In the genomic region with DNA sequence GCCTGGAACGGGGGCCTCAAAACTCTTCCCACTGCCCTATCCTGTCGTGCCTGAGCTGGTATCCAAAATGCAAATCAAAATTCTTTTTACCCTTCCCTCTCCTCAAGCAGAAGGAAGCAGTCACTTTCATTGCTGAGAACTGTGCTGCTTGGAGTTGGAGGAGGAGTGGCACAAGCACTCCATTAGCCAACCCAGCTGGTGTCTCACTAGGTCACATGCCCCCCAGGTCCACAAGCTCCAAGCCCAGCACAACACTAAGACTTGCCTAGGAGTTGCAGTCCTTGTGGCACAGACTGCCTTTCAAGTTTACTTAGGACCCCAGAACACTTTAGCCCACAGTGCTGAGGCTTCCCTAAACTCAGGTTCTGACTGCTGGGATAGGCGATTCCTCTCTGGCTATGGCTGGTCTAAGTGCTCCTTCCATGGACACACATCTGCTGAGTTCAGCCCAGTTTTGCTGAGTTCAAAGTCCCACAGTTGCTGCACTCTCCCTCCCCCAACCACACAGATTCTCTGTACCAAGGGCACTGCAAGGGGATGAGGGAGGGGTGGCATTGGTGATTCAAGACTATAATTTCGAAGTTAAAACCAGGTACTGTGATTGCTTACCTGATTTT, we compare ENCODE assay signal across 16 cellular contexts.
A peak's percentile ranks its signal among the peaks of the same experiment; 100 is the strongest.
DNase-seq lines count a peak whose midpoint lies in the region; ATAC-seq, FAIRE-seq and TF ChIP-seq lines count a peak whose summit lies in the region.
"Had no signal": no experiment of that assay in that cellular context is flagged by ENCODE, and none has a peak within 500 bp of the region (broad histone marks: within the 10 kb centered on the region; RNA-seq: fewer than 3 reads in every experiment).

No MANE protein-coding gene starts in this region.

- no peak overlapping the region for H3K4me3 ChIP-seq in GM23338
- no peak overlapping the region for H3K4me3 ChIP-seq in HepG2 (replicated peaks in 1 of 3; ENCODE audit: insufficient read depth in 1 of 3, low read depth in 2 of 3, low read length in 3 of 3)
- H3K4me3 ChIP-seq: GM23248 had no signal

- no peaks in the 10 kb centered on the region for H3K9me2 ChIP-seq in GM23338 (ENCODE audit: insufficient read depth)

- intact Hi-C loops in HepG2 (cut with micrococcal nuclease; ENCODE audit: unreplicated experiment), result no loop called here

- peak; percentile 43; the same call in 2 of the 3 replicates for ATAC-seq in GM23338
- ATAC-seq in WTC11, result peak; percentile 53
- peak; percentile 91 for ATAC-seq in HepG2
- ATAC-seq in naive thymus-derived CD8-positive, alpha-beta T cell, result no peak
- ATAC-seq in GM21390 (IDR thresholded peaks at IDR 0.05; ENCODE audit: unreplicated experiment), result no peak

- CTCF ChIA-PET in WTC11 (lab: Charles Lee), result no interaction called here
- CTCF ChIA-PET in HepG2 (lab: Yijun Ruan, JAX; ENCODE audit: low intra/inter-chr PET ratio, low total read pairs), result no interaction called here

- peaks cover 6% of the 10 kb centered on the region for H3K4me1 ChIP-seq in GM23338 (ENCODE audit: insufficient read depth)
- H3K4me1 ChIP-seq in HepG2 (ENCODE audit: insufficient read depth, low read length), result peaks cover 23% of the 10 kb centered on the region
- H3K4me1 ChIP-seq: BE2C, Caco-2 had no signal

- H3K4me1 Mint-ChIP-seq in GM23338, result peaks cover 13% of the 10 kb centered on the region
- peaks cover 17% of the 10 kb centered on the region for H3K4me1 Mint-ChIP-seq in WTC11
- no peaks in the 10 kb centered on the region for H3K4me1 Mint-ChIP-seq in naive thymus-derived CD8-positive, alpha-beta T cell
- H3K4me1 Mint-ChIP-seq in glutamatergic neuron (ENCODE audit: low read depth, unreplicated experiment), result no peaks in the 10 kb centered on the region
- H3K4me1 Mint-ChIP-seq: CD4-positive, CD25-positive, alpha-beta regulatory T cell had no signal

- H3K9ac ChIP-seq in HepG2 (ENCODE audit: insufficient read depth, low read depth, low read length), result peak overlapping the region; percentile 12; the same call in 1 of the 2 replicates
- H3K9ac ChIP-seq: GM23248 had no signal

- TF ChIP-seq CTCF in GM23338 (conservative IDR thresholded peaks at IDR 0.05; ENCODE audit: low read depth in 2 of 2) (no peak), WTC11 (IDR thresholded peaks at IDR 0.05) (no peak), HepG2 (CRISPR knock-in tag; IDR thresholded peaks at IDR 0.05) (no peak), glutamatergic neuron (IDR thresholded peaks at IDR 0.05; ENCODE audit: partially characterized antibody, unreplicated experiment) (no peak)

- TF ChIP-seq POLR2A in HepG2 (IDR thresholded peaks at IDR 0.05; ENCODE audit: insufficient read depth in 1 of 2, low read depth in 2 of 2, low read length in 2 of 2), result no peak

- H3F3A ChIP-seq in GM23338 (replicated peaks; ENCODE audit: low read depth), result no peaks in the 10 kb centered on the region

- H3K36me3 ChIP-seq in GM23338 (ENCODE audit: insufficient read depth) (no peaks in the 10 kb centered on the region), HepG2 (replicated peaks in 1 of 2; ENCODE audit: control insufficient read depth in 1 of 2, insufficient read depth in 2 of 2, low read length in 2 of 2) (no peaks in the 10 kb centered on the region)
- H3K36me3 ChIP-seq: BE2C had no signal

- H3K27ac ChIP-seq in GM23338 (ENCODE audit: low read depth) (no peak overlapping the region), HepG2 (ENCODE audit: extremely low read length, insufficient read depth, low read length) (peak overlapping the region; percentile 30)
- H3K27ac ChIP-seq: GM23248 had no signal

- POLR2A ChIA-PET in WTC11 (lab: Charles Lee) (no interaction called here), HepG2 (lab: Yijun Ruan, JAX) (no interaction called here)
- POLR2A ChIA-PET in naive thymus-derived CD8-positive, alpha-beta T cell (lab: Charles Lee), result no interaction called here

- 69% methylated on average over 4 of the region's 4 CpGs for WGBS in HepG2 (ENCODE audit: low lambda C conversion rate)

- no TSS peak for BruUV-seq in HepG2 (replicated peaks; lab: Mats Ljungman, UMichigan)

- H3K27ac Mint-ChIP-seq in GM23338 (no peak overlapping the region), WTC11 (peak overlapping the region; percentile 84), glutamatergic neuron (ENCODE audit: unreplicated experiment) (no peak overlapping the region)
- no peak overlapping the region for H3K27ac Mint-ChIP-seq in naive thymus-derived CD8-positive, alpha-beta T cell

- H3K27me3 Mint-ChIP-seq in GM23338 (ENCODE audit: insufficient read depth, low read depth, poor library complexity), result no peaks in the 10 kb centered on the region
- H3K27me3 Mint-ChIP-seq in WTC11 (ENCODE audit: low read depth), result no peaks in the 10 kb centered on the region
- no peaks in the 10 kb centered on the region for H3K27me3 Mint-ChIP-seq in naive thymus-derived CD8-positive, alpha-beta T cell
- no peaks in the 10 kb centered on the region for H3K27me3 Mint-ChIP-seq in glutamatergic neuron (ENCODE audit: unreplicated experiment)
- H3K27me3 Mint-ChIP-seq: CD4-positive, CD25-positive, alpha-beta regulatory T cell had no signal

- H2AFZ ChIP-seq in GM23338 (no peak overlapping the region), HepG2 (ENCODE audit: low read length) (peak overlapping the region; percentile 79)
- H2AFZ ChIP-seq: GM23248 had no signal

- peak; percentile 81 for FAIRE-seq in HepG2 (lab: Jason Lieb, UNC)
- FAIRE-seq: D721Med, G401.6, GM12891 had no signal

- H3K36me3 Mint-ChIP-seq in GM23338 (ENCODE audit: low read depth) (peaks cover 36% of the 10 kb centered on the region), WTC11 (peaks cover 29% of the 10 kb centered on the region), glutamatergic neuron (ENCODE audit: unreplicated experiment) (peaks cover 11% of the 10 kb centered on the region)
- peaks cover 16 to 44% (median 28%) of the 10 kb centered on the region in 3 donors for H3K36me3 Mint-ChIP-seq in naive thymus-derived CD8-positive, alpha-beta T cell

- H3K4me2 ChIP-seq in GM23338 (peak overlapping the region; percentile 35; the same call in 1 of the 2 replicates), HepG2 (ENCODE audit: low read depth, low read length) (peak overlapping the region; percentile 58)

- H3K79me2 ChIP-seq in GM23338 (replicated peaks; ENCODE audit: insufficient read depth), result no peaks in the 10 kb centered on the region
- no peaks in the 10 kb centered on the region for H3K79me2 ChIP-seq in HepG2 (ENCODE audit: insufficient read depth, low read length)

- no peaks in the 10 kb centered on the region for H3K9me3 ChIP-seq in HepG2 (ENCODE audit: low read length)
- H3K9me3 ChIP-seq: BE2C had no signal

- H3K4me3 Mint-ChIP-seq in GM23338 (no peak overlapping the region), WTC11 (no peak overlapping the region), glutamatergic neuron (ENCODE audit: unreplicated experiment) (no peak overlapping the region)
- H3K4me3 Mint-ChIP-seq in naive thymus-derived CD8-positive, alpha-beta T cell, result no peak overlapping the region
- H3K4me3 Mint-ChIP-seq: CD4-positive, CD25-positive, alpha-beta regulatory T cell had no signal

- H3K9me3 Mint-ChIP-seq in GM23338, result peaks cover 27% of the 10 kb centered on the region
- peaks cover 33% of the 10 kb centered on the region for H3K9me3 Mint-ChIP-seq in WTC11
- H3K9me3 Mint-ChIP-seq in naive thymus-derived CD8-positive, alpha-beta T cell, result peaks cover 0 to 30% (median 13%) of the 10 kb centered on the region in 9 donors
- H3K9me3 Mint-ChIP-seq in glutamatergic neuron (ENCODE audit: unreplicated experiment), result no peaks in the 10 kb centered on the region

- in situ Hi-C loops in HepG2 (cut with HindIII; ENCODE audit: extremely low pct_ligation_motif_present, low pct_unique_long_range_greater_than_20kb), result no loop called here

- H4K20me1 ChIP-seq in GM23338 (replicated peaks; ENCODE audit: insufficient read depth) (no peaks in the 10 kb centered on the region), HepG2 (ENCODE audit: insufficient read depth, low read length) (no peaks in the 10 kb centered on the region)

- TF ChIP-seq RAD21 in HepG2 (CRISPR knock-in tag; IDR thresholded peaks at IDR 0.05), result no peak

- 0 out of 4 replicates have a peak, but pooled peaks of 1 of the 2 experiments have one; percentile 14 for TF ChIP-seq EP300 in HepG2 (IDR thresholded peaks at IDR 0.05; ENCODE audit: low read depth in 2 of 2, low read length in 2 of 2)
- TF ChIP-seq EP300 in HepG2 (CRISPR knock-in tag; IDR thresholded peaks at IDR 0.05; ENCODE audit: borderline replicate concordance), result no peak

- DNase-seq in GM23338 (ENCODE audit: low spot score) (no peak), WTC11 (ENCODE audit: low spot score) (no peak), HepG2 (ENCODE audit: low spot score) (peak; percentile 49), NCI-H526 (lab: John Stamatoyannopoulos, UW) (no peak), glutamatergic neuron (no peak)
- no peak for DNase-seq in naive thymus-derived CD8-positive, alpha-beta T cell
- DNase-seq: BE2C; C1 segment of cervical spinal cord; Caco-2; CD4-positive, CD25-positive, alpha-beta regulatory T cell; GM23248; H7 had no signal

- H3K27me3 ChIP-seq in GM23338 (ENCODE audit: insufficient read depth) (no peaks in the 10 kb centered on the region), HepG2 (ENCODE audit: control insufficient read depth in 1 of 2, insufficient read depth in 2 of 2, low read length in 2 of 2) (no peaks in the 10 kb centered on the region; a peak in 1 of 5 replicates)
- H3K27me3 ChIP-seq: BE2C had no signal

TF ChIP-seq in GM23338, 12 proteins besides CTCF, POLR2A, EP300 and RAD21:
- TF ChIP-seq EZH2 (IDR thresholded peaks at IDR 0.05; ENCODE audit: low read depth, unreplicated experiment), result no peak
- no peak for TF ChIP-seq NANOG (IDR thresholded peaks at IDR 0.05; ENCODE audit: borderline replicate concordance)

TF ChIP-seq in WTC11, 78 proteins besides CTCF, POLR2A, EP300 and RAD21:
- no peak for TF ChIP-seq ZNF138 (CRISPR knock-in tag; conservative IDR thresholded peaks at IDR 0.05)
- TF ChIP-seq, protein P1, sequence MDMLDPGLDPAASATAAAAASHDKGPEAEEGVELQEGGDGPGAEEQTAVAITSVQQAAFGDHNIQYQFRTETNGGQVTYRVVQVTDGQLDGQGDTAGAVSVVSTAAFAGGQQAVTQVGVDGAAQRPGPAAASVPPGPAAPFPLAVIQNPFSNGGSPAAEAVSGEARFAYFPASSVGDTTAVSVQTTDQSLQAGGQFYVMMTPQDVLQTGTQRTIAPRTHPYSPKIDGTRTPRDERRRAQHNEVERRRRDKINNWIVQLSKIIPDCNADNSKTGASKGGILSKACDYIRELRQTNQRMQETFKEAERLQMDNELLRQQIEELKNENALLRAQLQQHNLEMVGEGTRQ (CRISPR knock-in tag; IDR thresholded peaks at IDR 0.05), result peak; percentile 55

TF ChIP-seq in HepG2, 621 proteins besides CTCF, POLR2A, EP300 and RAD21 (continues in another document):
- TF ChIP-seq RXRA (CRISPR knock-in tag; IDR thresholded peaks at IDR 0.05) (no peak), HNF4A (CRISPR knock-in tag; IDR thresholded peaks at IDR 0.05) (peak; percentile 93), WIZ (CRISPR knock-in tag; IDR thresholded peaks at IDR 0.05) (0 out of 2 replicates have a peak, but pooled peaks have one; percentile 38), NR3C1 (CRISPR knock-in tag; IDR thresholded peaks at IDR 0.05) (no peak), SRSF1 (optimal IDR thresholded peaks at IDR 0.05; ENCODE audit: low read depth, low read length) (no peak), HMG20A (CRISPR knock-in tag; IDR thresholded peaks at IDR 0.05; ENCODE audit: borderline replicate concordance) (no peak), ZNF230 (CRISPR knock-in tag; IDR thresholded peaks at IDR 0.05) (no peak), GATAD1 (CRISPR knock-in tag; IDR thresholded peaks at IDR 0.05) (no peak)

Comparison
In these comparisons a context has a peak if more than half of its experiments do, and no peak if none do; other contexts are left out.
1. ATAC-seq: peak in GM23338 (single experiment), WTC11 (single experiment) and HepG2 (single experiment); none in naive thymus-derived CD8-positive, alpha-beta T cell (0 of 2) and GM21390 (single experiment).